Comparison of ENCODE assay signal across 20 cellular contexts in the genomic region with DNA sequence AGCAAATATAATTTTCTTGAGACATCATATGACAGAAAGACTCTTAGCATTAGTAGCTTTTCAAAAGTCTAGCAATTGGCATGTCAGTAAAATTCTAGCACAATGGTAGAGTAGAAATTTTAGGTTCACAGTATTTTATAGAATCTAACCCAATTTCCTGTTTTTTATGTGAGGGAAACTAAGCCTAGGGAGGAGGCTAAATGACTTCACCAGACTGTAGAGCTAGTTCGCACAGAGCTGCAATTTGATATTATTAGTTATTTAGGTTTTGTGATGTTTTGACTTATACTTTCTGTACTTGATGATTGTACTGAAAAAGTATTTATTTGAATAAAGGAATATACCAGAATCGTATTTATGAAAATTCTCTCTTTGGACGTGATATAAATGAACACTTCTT.
"Had no signal": no experiment of that assay in that cellular context is flagged by ENCODE, and none has a peak within 500 bp of the region (broad histone marks: within the 10 kb centered on the region; RNA-seq: fewer than 3 reads in every experiment).

No MANE protein-coding gene starts in this region.

- H3K9me3 Mint-ChIP-seq: activated naive CD4-positive, alpha-beta T cell treated with anti-CD3 and anti-CD28 coated beads, Interleukin-2, amount 50 U/mL, for 24 hours; central memory CD8-positive, alpha-beta T cell had no signal

- H3K27ac ChIP-seq: VCaP had no signal

- H3K4me3 Mint-ChIP-seq: activated CD4-positive, alpha-beta T cell treated with anti-CD3 and anti-CD28 coated beads for 36 hours; activated naive CD4-positive, alpha-beta T cell treated with anti-CD3 and anti-CD28 coated beads, Interleukin-2, amount 50 U/mL, for 24 hours; central memory CD8-positive, alpha-beta T cell had no signal

- H3K36me3 Mint-ChIP-seq: activated naive CD4-positive, alpha-beta T cell treated with anti-CD3 and anti-CD28 coated beads, Interleukin-2, amount 50 U/mL, for 24 hours had no signal

- DNase-seq: activated CD4-positive, CD25-positive, alpha-beta regulatory T cell; activated CD8-positive, alpha-beta memory T cell treated with anti-CD3 and anti-CD28 coated beads, Interleukin-2, amount 50 U/mL, for 4 hours; activated T-cell treated with anti-CD3 and anti-CD28 coated beads, Interleukin-2, amount 50 U/mL, for 1 hour; aorta; Kasumi-1; KBM-7; NCI-H1092; NCI-H1417 treated with DMSO at 0.1 percent for 48 hours; NCI-H1694; NCI-H2029; NCI-H2107; NCI-H345; NCI-H510A; SIG-M5; T-helper 1 cell had no signal

- H3K4me1 Mint-ChIP-seq: central memory CD8-positive, alpha-beta T cell had no signal

- H3K27me3 Mint-ChIP-seq: activated CD4-positive, alpha-beta T cell treated with anti-CD3 and anti-CD28 coated beads for 36 hours; activated CD8-positive, alpha-beta T cell treated with anti-CD3 and anti-CD28 coated beads for 36 hours; activated naive CD4-positive, alpha-beta T cell treated with anti-CD3 and anti-CD28 coated beads, Interleukin-2, amount 50 U/mL, for 24 hours had no signal

- H3K27ac Mint-ChIP-seq: activated CD4-positive, alpha-beta T cell treated with anti-CD3 and anti-CD28 coated beads for 36 hours; activated CD8-positive, alpha-beta T cell treated with anti-CD3 and anti-CD28 coated beads for 36 hours; activated naive CD4-positive, alpha-beta T cell treated with anti-CD3 and anti-CD28 coated beads, Interleukin-2, amount 50 U/mL, for 24 hours had no signal
